Comparison of ENCODE assay signal across 26 cellular contexts in genomic region chr7:78490526-78490925, GRCh38.
"Had no signal": no experiment of that assay in that cellular context is flagged by ENCODE, and none has a peak within 500 bp of the region (broad histone marks: within the 10 kb centered on the region; RNA-seq: fewer than 3 reads in every experiment).

No MANE protein-coding gene starts in this region.

- H3K9me3 ChIP-seq: breast epithelium, colonic mucosa, left ventricle myocardium inferior, mucosa of descending colon, neutrophil, right lobe of liver, thoracic aorta, uterus had no signal

- H3K4me3 ChIP-seq: colonic mucosa, lung, mucosa of descending colon, right lobe of liver, uterus had no signal

- H3K27me3 ChIP-seq: breast epithelium, colonic mucosa, neutrophil, right lobe of liver, uterus had no signal

- H3K4me1 Mint-ChIP-seq: activated CD4-positive, alpha-beta memory T cell treated with anti-CD3 and anti-CD28 coated beads, Interleukin-2, amount 10 ng/mL, durations not matched to agents 7 days and 5 days; activated CD4-positive, alpha-beta T cell treated with anti-CD3 and anti-CD28 coated beads, Interleukin-2, amount 10 ng/mL, durations not matched to agents 24 days and 14 days; central memory CD8-positive, alpha-beta T cell had no signal

- H3K9me3 Mint-ChIP-seq: activated CD4-positive, alpha-beta memory T cell treated with anti-CD3 and anti-CD28 coated beads, Interleukin-2, amount 10 ng/mL, durations not matched to agents 7 days and 5 days; activated CD4-positive, alpha-beta T cell treated with anti-CD3 and anti-CD28 coated beads, Interleukin-2, amount 10 ng/mL, durations not matched to agents 24 days and 14 days; activated T-cell treated with anti-CD3 and anti-CD28 coated beads, Interleukin-2, amount 50 U/mL, for 24 hours; natural killer cell treated with Interleukin-12 subunit alpha and Interleukin-12 subunit beta and Interleukin-15 and Interleukin-18, amount 100 ng/mL, for 72 hours had no signal

- H3K36me3 ChIP-seq: breast epithelium, colonic mucosa, left ventricle myocardium inferior, neutrophil, right lobe of liver, thoracic aorta, uterus had no signal

- H3K27me3 Mint-ChIP-seq: activated CD4-positive, alpha-beta memory T cell treated with anti-CD3 and anti-CD28 coated beads, Interleukin-2, amount 10 ng/mL, durations not matched to agents 7 days and 5 days; activated CD4-positive, alpha-beta T cell treated with anti-CD3 and anti-CD28 coated beads, Interleukin-2, amount 10 ng/mL, durations not matched to agents 24 days and 14 days; activated T-cell treated with anti-CD3 and anti-CD28 coated beads, Interleukin-2, amount 50 U/mL, for 24 hours; central memory CD8-positive, alpha-beta T cell; natural killer cell treated with Interleukin-12 subunit alpha and Interleukin-12 subunit beta and Interleukin-15 and Interleukin-18, amount 100 ng/mL, for 72 hours had no signal

- H3K4me3 Mint-ChIP-seq: activated CD4-positive, alpha-beta memory T cell treated with anti-CD3 and anti-CD28 coated beads, Interleukin-2, amount 10 ng/mL, durations not matched to agents 7 days and 5 days; activated CD4-positive, alpha-beta T cell treated with anti-CD3 and anti-CD28 coated beads, Interleukin-2, amount 10 ng/mL, durations not matched to agents 24 days and 14 days; activated T-cell treated with anti-CD3 and anti-CD28 coated beads, Interleukin-2, amount 50 U/mL, for 24 hours; central memory CD8-positive, alpha-beta T cell; natural killer cell treated with Interleukin-12 subunit alpha and Interleukin-12 subunit beta and Interleukin-15 and Interleukin-18, amount 100 ng/mL, for 72 hours had no signal

- H3K27ac ChIP-seq: breast epithelium, colonic mucosa, left ventricle myocardium inferior, neutrophil, right lobe of liver, thoracic aorta, uterus, VCaP had no signal

- H3K4me1 ChIP-seq: breast epithelium, colonic mucosa, left ventricle myocardium inferior, uterus had no signal

- H3K27ac Mint-ChIP-seq: activated CD4-positive, alpha-beta memory T cell treated with anti-CD3 and anti-CD28 coated beads, Interleukin-2, amount 10 ng/mL, durations not matched to agents 7 days and 5 days; activated CD4-positive, alpha-beta T cell treated with anti-CD3 and anti-CD28 coated beads, Interleukin-2, amount 10 ng/mL, durations not matched to agents 24 days and 14 days; activated T-cell treated with anti-CD3 and anti-CD28 coated beads, Interleukin-2, amount 50 U/mL, for 24 hours; natural killer cell treated with Interleukin-12 subunit alpha and Interleukin-12 subunit beta and Interleukin-15 and Interleukin-18, amount 100 ng/mL, for 72 hours had no signal

- ATAC-seq: mucosa of descending colon; natural killer cell treated with Interleukin-12 subunit alpha and Interleukin-12 subunit beta and Interleukin-15 and Interleukin-18, amount 100 ng/mL, for 72 hours; right lobe of liver; stimulated activated naive CD8-positive, alpha-beta T cell treated with anti-CD3 and anti-CD28 coated beads, Interleukin-15, Interleukin-2, amounts not matched to agents 100 U/mL and 50 U/mL, for 24 hours had no signal

- H3K36me3 Mint-ChIP-seq: natural killer cell treated with Interleukin-12 subunit alpha and Interleukin-12 subunit beta and Interleukin-15 and Interleukin-18, amount 100 ng/mL, for 72 hours had no signal

- DNase-seq: activated CD4-positive, alpha-beta memory T cell treated with anti-CD3 and anti-CD28 coated beads, Interleukin-2, amount 10 ng/mL, durations not matched to agents 7 days and 5 days; activated CD4-positive, alpha-beta T cell treated with anti-CD3 and anti-CD28 coated beads, Interleukin-2, amount 10 ng/mL, durations not matched to agents 24 days and 14 days; activated CD4-positive, CD25-positive, alpha-beta regulatory T cell treated with anti-CD3 and anti-CD28 coated beads, Interleukin-2, amount 50 U/mL, for 72 hours; activated CD8-positive, alpha-beta memory T cell treated with anti-CD3 and anti-CD28 coated beads, Interleukin-2, amount 50 U/mL, for 48 hours; activated gamma-delta T cell treated with Interleukin-2 at 50 U/mL for 16 hours; activated naive CD4-positive, alpha-beta T cell treated with anti-CD3 and anti-CD28 coated beads, Interleukin-2, amount 50 U/mL, for 16 hours; activated T-cell treated with anti-CD3 and anti-CD28 coated beads, Interleukin-2, amount 50 U/mL, for 24 hours; amniotic stem cell; colonic mucosa; effector memory CD4-positive, alpha-beta T cell; left ventricle myocardium inferior; mesendoderm; mucosa of descending colon; right lobe of liver; stimulated activated CD4-positive, alpha-beta T cell treated with anti-CD3 and anti-CD28 coated beads, Interleukin-2, amount 100 ng/mL, for 48 hours; stimulated activated naive CD8-positive, alpha-beta T cell treated with anti-CD3 and anti-CD28 coated beads, Interleukin-15, Interleukin-2, amounts not matched to agents 100 U/mL and 50 U/mL, for 24 hours; T-helper 9 cell; trophoblast cell; uterus had no signal
